Comparison of ENCODE assay signal across 1 cellular context in genomic region chr20:50340586-50340985, GRCh38.
TF ChIP-seq lines count a peak whose summit lies in the region.

No MANE protein-coding gene starts in this region.

TF ChIP-seq in HepG2, 621 proteins besides CTCF, POLR2A, EP300 and RAD21 (continued from another document and continues in another):
- TF ChIP-seq ZNF362 (CRISPR knock-in tag; IDR thresholded peaks at IDR 0.05; ENCODE audit: borderline replicate concordance) (no peak), ZBTB25 (CRISPR knock-in tag; IDR thresholded peaks at IDR 0.05) (no peak), ZNF34 (CRISPR knock-in tag; IDR thresholded peaks at IDR 0.05; ENCODE audit: borderline replicate concordance) (no peak), NFATC3 (CRISPR knock-in tag; IDR thresholded peaks at IDR 0.05) (no peak), JUND (CRISPR knock-in tag; IDR thresholded peaks at IDR 0.05) (no peak), ZBTB20 (CRISPR knock-in tag; IDR thresholded peaks at IDR 0.05; ENCODE audit: borderline replicate concordance, low read depth) (no peak), ZIK1 (CRISPR knock-in tag; IDR thresholded peaks at IDR 0.05; ENCODE audit: borderline replicate concordance, low read depth) (no peak), KDM1A (CRISPR knock-in tag; IDR thresholded peaks at IDR 0.05) (no peak), ZBTB2 (CRISPR knock-in tag; IDR thresholded peaks at IDR 0.05; ENCODE audit: low read depth) (no peak), BCL3 (CRISPR knock-in tag; IDR thresholded peaks at IDR 0.05) (no peak), STAG1 (CRISPR knock-in tag; IDR thresholded peaks at IDR 0.05) (peak; percentile 24; the same call in 1 of the 2 replicates), NBN (conservative IDR thresholded peaks at IDR 0.05) (no peak), MAFF (IDR thresholded peaks at IDR 0.05; ENCODE audit: low read depth, low read length) (no peak), THAP9 (CRISPR knock-in tag; IDR thresholded peaks at IDR 0.05; ENCODE audit: borderline replicate concordance) (0 out of 2 replicates have a peak, but pooled peaks have one; percentile 1), LBX2 (CRISPR knock-in tag; IDR thresholded peaks at IDR 0.05; ENCODE audit: borderline replicate concordance) (no peak), ARNT2 (CRISPR knock-in tag; IDR thresholded peaks at IDR 0.05; ENCODE audit: low read depth) (no peak), PCBP1 (IDR thresholded peaks at IDR 0.05; ENCODE audit: borderline replicate concordance, low read depth, low read length) (no peak), SMYD3 (CRISPR knock-in tag; IDR thresholded peaks at IDR 0.05) (no peak), DMAP1 (CRISPR knock-in tag; IDR thresholded peaks at IDR 0.05) (no peak), MTF1 (CRISPR knock-in tag; IDR thresholded peaks at IDR 0.05) (no peak), ZFP36L1 (CRISPR knock-in tag; IDR thresholded peaks at IDR 0.05) (no peak), ZNF547 (CRISPR knock-in tag; IDR thresholded peaks at IDR 0.05) (0 out of 2 replicates have a peak, but pooled peaks have one; percentile 24), MAF1 (CRISPR knock-in tag; IDR thresholded peaks at IDR 0.05; ENCODE audit: borderline replicate concordance) (no peak), CERS6 (CRISPR knock-in tag; IDR thresholded peaks at IDR 0.05) (no peak), ZNF883 (CRISPR knock-in tag; IDR thresholded peaks at IDR 0.05; ENCODE audit: not compliant biosample characterization) (no peak), DRAP1 (CRISPR knock-in tag; IDR thresholded peaks at IDR 0.05) (no peak), ZKSCAN1 (IDR thresholded peaks at IDR 0.05; ENCODE audit: low read length) (no peak), ZFX (CRISPR knock-in tag; IDR thresholded peaks at IDR 0.05; ENCODE audit: low read depth) (no peak), ZNF563 (CRISPR knock-in tag; IDR thresholded peaks at IDR 0.05) (no peak), ZNF747 (CRISPR knock-in tag; IDR thresholded peaks at IDR 0.05; ENCODE audit: borderline replicate concordance) (no peak), SMAD9 (CRISPR knock-in tag; IDR thresholded peaks at IDR 0.05) (no peak), ZNF775 (CRISPR knock-in tag; IDR thresholded peaks at IDR 0.05; ENCODE audit: borderline replicate concordance) (no peak), MTA1 (CRISPR knock-in tag; IDR thresholded peaks at IDR 0.05; ENCODE audit: borderline replicate concordance) (0 out of 2 replicates have a peak, but pooled peaks have one; percentile 23), GABPB1 (CRISPR knock-in tag; IDR thresholded peaks at IDR 0.05) (no peak), ZNF788 (CRISPR knock-in tag; IDR thresholded peaks at IDR 0.05; ENCODE audit: borderline replicate concordance) (0 out of 2 replicates have a peak, but pooled peaks have one; percentile 30), ESRRA (CRISPR knock-in tag; IDR thresholded peaks at IDR 0.05; ENCODE audit: low read depth) (no peak), STAT5B (CRISPR knock-in tag; IDR thresholded peaks at IDR 0.05) (no peak), ZNF282 (IDR thresholded peaks at IDR 0.05; ENCODE audit: partially characterized antibody) (no peak), DPF2 (CRISPR knock-in tag; IDR thresholded peaks at IDR 0.05; ENCODE audit: borderline replicate concordance, low read depth) (no peak), TCF12 (IDR thresholded peaks at IDR 0.05) (no peak), TCF12 (CRISPR knock-in tag; IDR thresholded peaks at IDR 0.05) (no peak), ZXDC (CRISPR knock-in tag; IDR thresholded peaks at IDR 0.05) (no peak)
